8 cellular contexts compared by ENCODE assay signal in the genomic region with DNA sequence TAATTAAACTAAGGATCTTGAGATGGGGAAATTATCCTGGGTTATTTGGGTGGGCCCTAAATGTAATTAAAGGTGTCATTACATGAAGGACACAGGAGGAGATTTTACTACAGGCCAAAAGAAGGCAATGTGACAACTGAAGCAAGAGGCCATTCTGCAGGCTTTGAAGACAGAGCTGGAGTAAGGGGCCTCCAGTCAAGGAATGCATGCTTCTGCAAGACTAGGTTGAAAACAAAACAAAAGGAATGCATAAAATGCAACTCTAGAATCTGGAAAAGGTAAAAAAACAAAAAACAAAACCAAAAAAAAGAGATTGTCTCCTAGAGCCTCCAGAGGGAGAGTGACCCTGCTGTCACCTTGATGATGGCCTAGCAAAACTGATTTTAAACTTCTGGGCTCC. TPM values are rescaled to one million over a fixed set of nuclear protein-coding genes. Genes with fewer than 3 reads are reported as not detected.
"Had no signal": no experiment of that assay in that cellular context is flagged by ENCODE, and none has a peak within 500 bp of the region (broad histone marks: within the 10 kb centered on the region; RNA-seq: fewer than 3 reads in every experiment).

No MANE protein-coding gene starts in this region.

- H3K4me3 ChIP-seq: GM23248, K562 had no signal

- H3K4me3 Mint-ChIP-seq: H9 had no signal

- H2AFZ ChIP-seq: GM23248 had no signal

- H3K27ac Mint-ChIP-seq: H9 had no signal

- H3K27ac ChIP-seq: GM23248, HL-60 had no signal

- FAIRE-seq: H1, H54, K562 had no signal

- H3K9ac ChIP-seq: GM23248 had no signal

- DNase-seq: GM23248, H9, HCEC 1CT, IMR-90 had no signal

- H3K9me3 Mint-ChIP-seq: H9 had no signal

RNA-seq across cellular contexts. Expression of gene ERVMER34-1, which starts 21.6 kb away (rescaled TPM):
- total RNA-seq: GM23248, IMR-90 had no signal
- polyA plus RNA-seq: GM23248, IMR-90 had no signal
